Comparison of ENCODE assay signal across 12 cellular contexts in the genomic region with DNA sequence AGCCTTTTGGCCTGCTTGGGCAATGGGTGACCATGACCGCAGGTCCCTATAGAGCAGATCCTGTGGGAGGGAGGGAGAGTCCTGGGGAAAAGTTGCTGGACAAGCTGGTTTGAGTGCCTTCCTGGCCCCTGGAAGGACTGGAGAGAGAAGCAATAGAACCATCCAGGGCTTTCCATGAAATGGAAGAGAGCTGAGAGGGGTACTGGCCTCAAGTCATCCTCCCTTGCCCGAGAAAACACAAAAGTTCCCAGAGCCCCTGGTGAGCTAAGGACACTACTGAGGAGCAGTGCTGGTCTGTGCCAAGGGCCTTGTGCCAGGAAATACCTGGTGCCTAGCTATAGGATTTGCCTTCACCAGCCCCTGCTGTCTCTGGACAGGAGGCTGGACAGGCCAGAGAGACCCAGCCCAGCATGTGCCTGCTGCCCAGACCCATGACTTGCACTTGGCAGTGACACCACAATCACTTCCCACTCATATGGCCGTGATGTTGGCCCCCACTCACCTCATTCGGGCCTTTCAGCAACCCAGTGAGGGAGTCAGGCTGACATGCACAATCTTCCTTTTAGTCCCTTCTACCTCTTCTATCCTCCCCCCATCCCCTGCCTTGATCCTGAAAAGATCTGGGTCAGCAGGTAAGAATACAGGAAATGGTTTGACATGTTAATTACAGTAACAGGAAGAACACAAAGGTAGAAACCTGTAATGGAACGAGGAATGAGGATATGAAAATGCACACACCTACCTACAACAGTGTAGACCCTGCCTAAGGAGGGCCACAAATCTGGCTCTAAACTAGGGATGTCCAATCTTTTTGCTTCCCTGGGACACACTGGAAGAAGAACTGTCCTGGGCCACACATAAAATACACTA.
DNase-seq lines count a peak whose midpoint lies in the region; ATAC-seq and TF ChIP-seq lines count a peak whose summit lies in the region.
"Had no signal": no experiment of that assay in that cellular context is flagged by ENCODE, and none has a peak within 500 bp of the region (broad histone marks: within the 10 kb centered on the region; RNA-seq: fewer than 3 reads in every experiment).

No MANE protein-coding gene starts in this region.

- no peak for TF ChIP-seq CTCF in coronary artery (IDR thresholded peaks at IDR 0.05)

- no peak overlapping the region for H3K4me3 ChIP-seq in coronary artery

- peaks cover 76% of the 10 kb centered on the region for H3K4me1 Mint-ChIP-seq in activated T-cell treated with anti-CD3 and anti-CD28 coated beads, Interleukin-2, amount 50 U/mL, for 24 hours (ENCODE audit: low read depth)

- no peaks in the 10 kb centered on the region for H3K9me3 Mint-ChIP-seq in activated T-cell treated with anti-CD3 and anti-CD28 coated beads, Interleukin-2, amount 50 U/mL, for 24 hours

- peak; percentile 32 for DNase-seq in activated T-cell treated with anti-CD3 and anti-CD28 coated beads, Interleukin-2, amount 50 U/mL, for 24 hours
- DNase-seq in activated T-cell treated with anti-CD3 and anti-CD28 coated beads, Interleukin-2, amount 50 U/mL, for 1 hour: no peak
- DNase-seq in coronary artery (ENCODE audit: low spot score) (peak; percentile 52), SHP77 treated with DMSO at 0.1 percent for 48 hours (lab: John Stamatoyannopoulos, UW) (no peak)
- no peak for DNase-seq in stimulated activated naive CD8-positive, alpha-beta T cell treated with anti-CD3 and anti-CD28 coated beads, Interleukin-15, Interleukin-2, amounts not matched to agents 100 U/mL and 50 U/mL, for 24 hours
- no peak for DNase-seq in stimulated activated CD8-positive, alpha-beta memory T cell treated with anti-CD3 and anti-CD28 coated beads, Interleukin-4, amount 100 ng/mL, for 48 hours
- DNase-seq in effector CD8-positive, alpha-beta T cell (lab: John Stamatoyannopoulos, UW): no peak
- DNase-seq: central memory CD4-positive, alpha-beta T cell; NCI-H2107 had no signal

- peaks cover 88% of the 10 kb centered on the region for H3K36me3 Mint-ChIP-seq in activated T-cell treated with anti-CD3 and anti-CD28 coated beads, Interleukin-2, amount 50 U/mL, for 24 hours (ENCODE audit: low read depth)

- ATAC-seq in HG03108 (IDR thresholded peaks at IDR 0.05; ENCODE audit: unreplicated experiment): peak; percentile 33
- peak; percentile 10 for ATAC-seq in stimulated activated naive CD8-positive, alpha-beta T cell treated with anti-CD3 and anti-CD28 coated beads, Interleukin-15, Interleukin-2, amounts not matched to agents 100 U/mL and 50 U/mL, for 24 hours
- ATAC-seq: left lobe of liver had no signal

- peak overlapping the region; percentile 6 for H3K4me3 Mint-ChIP-seq in activated T-cell treated with anti-CD3 and anti-CD28 coated beads, Interleukin-2, amount 50 U/mL, for 24 hours

- peak overlapping the region; percentile 85 for H3K27ac Mint-ChIP-seq in activated T-cell treated with anti-CD3 and anti-CD28 coated beads, Interleukin-2, amount 50 U/mL, for 24 hours
- H3K27ac Mint-ChIP-seq: progenitor cell of endocrine pancreas had no signal

- no peaks in the 10 kb centered on the region for H3K27me3 Mint-ChIP-seq in activated T-cell treated with anti-CD3 and anti-CD28 coated beads, Interleukin-2, amount 50 U/mL, for 24 hours
- H3K27me3 Mint-ChIP-seq: progenitor cell of endocrine pancreas had no signal

- no peak overlapping the region for H3K27ac ChIP-seq in coronary artery

Comparison
In these comparisons a context has a peak if more than half of its experiments do, and no peak if none do; other contexts are left out.
1. DNase-seq: peak in activated T-cell treated with anti-CD3 and anti-CD28 coated beads, Interleukin-2, amount 50 U/mL, for 24 hours (single experiment) and coronary artery (single experiment); none in activated T-cell treated with anti-CD3 and anti-CD28 coated beads, Interleukin-2, amount 50 U/mL, for 1 hour (single experiment), stimulated activated naive CD8-positive, alpha-beta T cell treated with anti-CD3 and anti-CD28 coated beads, Interleukin-15, Interleukin-2, amounts not matched to agents 100 U/mL and 50 U/mL, for 24 hours (single experiment), stimulated activated CD8-positive, alpha-beta memory T cell treated with anti-CD3 and anti-CD28 coated beads, Interleukin-4, amount 100 ng/mL, for 48 hours (single experiment), effector CD8-positive, alpha-beta T cell (single experiment) and SHP77 treated with DMSO at 0.1 percent for 48 hours (single experiment).